In the genomic region with DNA sequence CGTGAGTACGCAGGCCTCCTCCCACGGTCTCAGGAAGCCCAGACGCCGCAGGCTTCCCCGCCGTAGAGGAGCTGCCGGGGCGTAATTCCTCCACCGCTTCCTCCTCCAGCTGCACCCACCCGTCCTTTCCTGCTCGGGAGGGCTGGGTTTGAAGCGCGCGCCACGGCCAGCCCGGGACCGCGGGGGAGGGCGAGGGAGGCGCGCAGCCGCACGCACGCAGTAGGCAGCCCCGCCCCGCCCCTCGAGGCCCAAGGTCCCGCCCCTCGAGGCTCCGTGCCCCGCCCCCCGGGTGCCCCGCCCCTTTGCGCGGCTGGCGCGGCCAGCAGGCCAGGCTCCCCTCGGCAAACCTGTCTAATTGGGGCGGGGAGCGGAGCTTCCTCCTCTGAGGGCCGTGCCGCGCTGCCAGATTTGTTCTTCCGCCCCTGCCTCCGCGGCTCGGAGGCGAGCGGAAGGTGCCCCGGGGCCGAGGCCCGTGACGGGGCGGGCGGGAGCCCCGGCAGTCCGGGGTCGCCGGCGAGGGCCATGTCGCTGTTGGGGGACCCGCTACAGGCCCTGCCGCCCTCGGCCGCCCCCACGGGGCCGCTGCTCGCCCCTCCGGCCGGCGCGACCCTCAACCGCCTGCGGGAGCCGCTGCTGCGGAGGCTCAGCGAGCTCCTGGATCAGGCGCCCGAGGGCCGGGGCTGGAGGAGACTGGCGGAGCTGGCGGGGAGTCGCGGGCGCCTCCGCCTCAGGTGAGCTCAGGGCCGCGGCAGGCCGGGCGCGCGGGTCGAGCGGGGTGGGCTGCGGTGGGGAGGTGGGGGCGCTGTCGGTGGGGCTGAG, we compare ENCODE assay signal across 1 cellular context.
A peak's percentile ranks its signal among the peaks of the same experiment; 100 is the strongest.
TF ChIP-seq lines count a peak whose summit lies in the region.

A gene with protein sequence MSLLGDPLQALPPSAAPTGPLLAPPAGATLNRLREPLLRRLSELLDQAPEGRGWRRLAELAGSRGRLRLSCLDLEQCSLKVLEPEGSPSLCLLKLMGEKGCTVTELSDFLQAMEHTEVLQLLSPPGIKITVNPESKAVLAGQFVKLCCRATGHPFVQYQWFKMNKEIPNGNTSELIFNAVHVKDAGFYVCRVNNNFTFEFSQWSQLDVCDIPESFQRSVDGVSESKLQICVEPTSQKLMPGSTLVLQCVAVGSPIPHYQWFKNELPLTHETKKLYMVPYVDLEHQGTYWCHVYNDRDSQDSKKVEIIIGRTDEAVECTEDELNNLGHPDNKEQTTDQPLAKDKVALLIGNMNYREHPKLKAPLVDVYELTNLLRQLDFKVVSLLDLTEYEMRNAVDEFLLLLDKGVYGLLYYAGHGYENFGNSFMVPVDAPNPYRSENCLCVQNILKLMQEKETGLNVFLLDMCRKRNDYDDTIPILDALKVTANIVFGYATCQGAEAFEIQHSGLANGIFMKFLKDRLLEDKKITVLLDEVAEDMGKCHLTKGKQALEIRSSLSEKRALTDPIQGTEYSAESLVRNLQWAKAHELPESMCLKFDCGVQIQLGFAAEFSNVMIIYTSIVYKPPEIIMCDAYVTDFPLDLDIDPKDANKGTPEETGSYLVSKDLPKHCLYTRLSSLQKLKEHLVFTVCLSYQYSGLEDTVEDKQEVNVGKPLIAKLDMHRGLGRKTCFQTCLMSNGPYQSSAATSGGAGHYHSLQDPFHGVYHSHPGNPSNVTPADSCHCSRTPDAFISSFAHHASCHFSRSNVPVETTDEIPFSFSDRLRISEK (plus strand): TSS at position 344 of the 819 bp plus-strand sequence. CDS start 179 bp downstream, at position 523.

TF ChIP-seq in HepG2, 621 proteins besides CTCF, POLR2A, EP300 and RAD21 (continued from another document and continues in another):
- TF ChIP-seq HES4 (CRISPR knock-in tag; IDR thresholded peaks at IDR 0.05; ENCODE audit: borderline replicate concordance) (peak; percentile 79), RXRA (CRISPR knock-in tag; IDR thresholded peaks at IDR 0.05) (peak; percentile 25; the same call in 1 of the 2 replicates), ZNF547 (CRISPR knock-in tag; IDR thresholded peaks at IDR 0.05) (peak; percentile 16; the same call in 1 of the 2 replicates), ZNF446 (CRISPR knock-in tag; IDR thresholded peaks at IDR 0.05) (peak; percentile 76; the same call in 1 of the 2 replicates), NFIC (IDR thresholded peaks at IDR 0.05; ENCODE audit: low read length) (no peak), HMG20A (CRISPR knock-in tag; IDR thresholded peaks at IDR 0.05; ENCODE audit: borderline replicate concordance) (0 out of 2 replicates have a peak, but pooled peaks have one; percentile 10), MYC (CRISPR knock-in tag; IDR thresholded peaks at IDR 0.05; ENCODE audit: borderline replicate concordance) (peak; percentile 24; the same call in 1 of the 2 replicates), HDAC2 (CRISPR knock-in tag; IDR thresholded peaks at IDR 0.05) (peak; percentile 52; the same call in 1 of the 2 replicates), HOXA3 (CRISPR knock-in tag; IDR thresholded peaks at IDR 0.05) (peak; percentile 47; the same call in 1 of the 2 replicates), LCORL (IDR thresholded peaks at IDR 0.05) (no peak), LCORL (CRISPR knock-in tag; IDR thresholded peaks at IDR 0.05) (peak; percentile 25; the same call in 1 of the 2 replicates), ZNF331 (CRISPR knock-in tag; IDR thresholded peaks at IDR 0.05) (0 out of 2 replicates have a peak, but pooled peaks have one; percentile 10), ZSCAN9 (CRISPR knock-in tag; IDR thresholded peaks at IDR 0.05; ENCODE audit: borderline replicate concordance) (0 out of 2 replicates have a peak, but pooled peaks have one; percentile 49), ETV5 (CRISPR knock-in tag; IDR thresholded peaks at IDR 0.05; ENCODE audit: borderline replicate concordance) (peak; percentile 53; the same call in 1 of the 2 replicates), MED1 (CRISPR knock-in tag; IDR thresholded peaks at IDR 0.05) (peak; percentile 41; the same call in 1 of the 2 replicates), SOX6 (IDR thresholded peaks at IDR 0.05) (no peak), SOX6 (CRISPR knock-in tag; IDR thresholded peaks at IDR 0.05) (peak; percentile 30; the same call in 1 of the 2 replicates)
- TF ChIP-seq, protein P1, sequence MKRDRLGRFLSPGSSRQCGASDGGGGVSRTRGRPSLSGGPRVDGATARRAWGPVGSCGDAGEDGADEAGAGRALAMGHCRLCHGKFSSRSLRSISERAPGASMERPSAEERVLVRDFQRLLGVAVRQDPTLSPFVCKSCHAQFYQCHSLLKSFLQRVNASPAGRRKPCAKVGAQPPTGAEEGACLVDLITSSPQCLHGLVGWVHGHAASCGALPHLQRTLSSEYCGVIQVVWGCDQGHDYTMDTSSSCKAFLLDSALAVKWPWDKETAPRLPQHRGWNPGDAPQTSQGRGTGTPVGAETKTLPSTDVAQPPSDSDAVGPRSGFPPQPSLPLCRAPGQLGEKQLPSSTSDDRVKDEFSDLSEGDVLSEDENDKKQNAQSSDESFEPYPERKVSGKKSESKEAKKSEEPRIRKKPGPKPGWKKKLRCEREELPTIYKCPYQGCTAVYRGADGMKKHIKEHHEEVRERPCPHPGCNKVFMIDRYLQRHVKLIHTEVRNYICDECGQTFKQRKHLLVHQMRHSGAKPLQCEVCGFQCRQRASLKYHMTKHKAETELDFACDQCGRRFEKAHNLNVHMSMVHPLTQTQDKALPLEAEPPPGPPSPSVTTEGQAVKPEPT (CRISPR knock-in tag; IDR thresholded peaks at IDR 0.05; ENCODE audit: low read depth) = no peak
- TF ChIP-seq, protein P2, sequence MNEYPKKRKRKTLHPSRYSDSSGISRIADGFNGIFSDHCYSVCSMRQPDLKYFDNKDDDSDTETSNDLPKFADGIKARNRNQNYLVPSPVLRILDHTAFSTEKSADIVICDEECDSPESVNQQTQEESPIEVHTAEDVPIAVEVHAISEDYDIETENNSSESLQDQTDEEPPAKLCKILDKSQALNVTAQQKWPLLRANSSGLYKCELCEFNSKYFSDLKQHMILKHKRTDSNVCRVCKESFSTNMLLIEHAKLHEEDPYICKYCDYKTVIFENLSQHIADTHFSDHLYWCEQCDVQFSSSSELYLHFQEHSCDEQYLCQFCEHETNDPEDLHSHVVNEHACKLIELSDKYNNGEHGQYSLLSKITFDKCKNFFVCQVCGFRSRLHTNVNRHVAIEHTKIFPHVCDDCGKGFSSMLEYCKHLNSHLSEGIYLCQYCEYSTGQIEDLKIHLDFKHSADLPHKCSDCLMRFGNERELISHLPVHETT (CRISPR knock-in tag; conservative IDR thresholded peaks at IDR 0.05) = no peak; the same call in 1 of the 2 replicates
- TF ChIP-seq, protein P3, sequence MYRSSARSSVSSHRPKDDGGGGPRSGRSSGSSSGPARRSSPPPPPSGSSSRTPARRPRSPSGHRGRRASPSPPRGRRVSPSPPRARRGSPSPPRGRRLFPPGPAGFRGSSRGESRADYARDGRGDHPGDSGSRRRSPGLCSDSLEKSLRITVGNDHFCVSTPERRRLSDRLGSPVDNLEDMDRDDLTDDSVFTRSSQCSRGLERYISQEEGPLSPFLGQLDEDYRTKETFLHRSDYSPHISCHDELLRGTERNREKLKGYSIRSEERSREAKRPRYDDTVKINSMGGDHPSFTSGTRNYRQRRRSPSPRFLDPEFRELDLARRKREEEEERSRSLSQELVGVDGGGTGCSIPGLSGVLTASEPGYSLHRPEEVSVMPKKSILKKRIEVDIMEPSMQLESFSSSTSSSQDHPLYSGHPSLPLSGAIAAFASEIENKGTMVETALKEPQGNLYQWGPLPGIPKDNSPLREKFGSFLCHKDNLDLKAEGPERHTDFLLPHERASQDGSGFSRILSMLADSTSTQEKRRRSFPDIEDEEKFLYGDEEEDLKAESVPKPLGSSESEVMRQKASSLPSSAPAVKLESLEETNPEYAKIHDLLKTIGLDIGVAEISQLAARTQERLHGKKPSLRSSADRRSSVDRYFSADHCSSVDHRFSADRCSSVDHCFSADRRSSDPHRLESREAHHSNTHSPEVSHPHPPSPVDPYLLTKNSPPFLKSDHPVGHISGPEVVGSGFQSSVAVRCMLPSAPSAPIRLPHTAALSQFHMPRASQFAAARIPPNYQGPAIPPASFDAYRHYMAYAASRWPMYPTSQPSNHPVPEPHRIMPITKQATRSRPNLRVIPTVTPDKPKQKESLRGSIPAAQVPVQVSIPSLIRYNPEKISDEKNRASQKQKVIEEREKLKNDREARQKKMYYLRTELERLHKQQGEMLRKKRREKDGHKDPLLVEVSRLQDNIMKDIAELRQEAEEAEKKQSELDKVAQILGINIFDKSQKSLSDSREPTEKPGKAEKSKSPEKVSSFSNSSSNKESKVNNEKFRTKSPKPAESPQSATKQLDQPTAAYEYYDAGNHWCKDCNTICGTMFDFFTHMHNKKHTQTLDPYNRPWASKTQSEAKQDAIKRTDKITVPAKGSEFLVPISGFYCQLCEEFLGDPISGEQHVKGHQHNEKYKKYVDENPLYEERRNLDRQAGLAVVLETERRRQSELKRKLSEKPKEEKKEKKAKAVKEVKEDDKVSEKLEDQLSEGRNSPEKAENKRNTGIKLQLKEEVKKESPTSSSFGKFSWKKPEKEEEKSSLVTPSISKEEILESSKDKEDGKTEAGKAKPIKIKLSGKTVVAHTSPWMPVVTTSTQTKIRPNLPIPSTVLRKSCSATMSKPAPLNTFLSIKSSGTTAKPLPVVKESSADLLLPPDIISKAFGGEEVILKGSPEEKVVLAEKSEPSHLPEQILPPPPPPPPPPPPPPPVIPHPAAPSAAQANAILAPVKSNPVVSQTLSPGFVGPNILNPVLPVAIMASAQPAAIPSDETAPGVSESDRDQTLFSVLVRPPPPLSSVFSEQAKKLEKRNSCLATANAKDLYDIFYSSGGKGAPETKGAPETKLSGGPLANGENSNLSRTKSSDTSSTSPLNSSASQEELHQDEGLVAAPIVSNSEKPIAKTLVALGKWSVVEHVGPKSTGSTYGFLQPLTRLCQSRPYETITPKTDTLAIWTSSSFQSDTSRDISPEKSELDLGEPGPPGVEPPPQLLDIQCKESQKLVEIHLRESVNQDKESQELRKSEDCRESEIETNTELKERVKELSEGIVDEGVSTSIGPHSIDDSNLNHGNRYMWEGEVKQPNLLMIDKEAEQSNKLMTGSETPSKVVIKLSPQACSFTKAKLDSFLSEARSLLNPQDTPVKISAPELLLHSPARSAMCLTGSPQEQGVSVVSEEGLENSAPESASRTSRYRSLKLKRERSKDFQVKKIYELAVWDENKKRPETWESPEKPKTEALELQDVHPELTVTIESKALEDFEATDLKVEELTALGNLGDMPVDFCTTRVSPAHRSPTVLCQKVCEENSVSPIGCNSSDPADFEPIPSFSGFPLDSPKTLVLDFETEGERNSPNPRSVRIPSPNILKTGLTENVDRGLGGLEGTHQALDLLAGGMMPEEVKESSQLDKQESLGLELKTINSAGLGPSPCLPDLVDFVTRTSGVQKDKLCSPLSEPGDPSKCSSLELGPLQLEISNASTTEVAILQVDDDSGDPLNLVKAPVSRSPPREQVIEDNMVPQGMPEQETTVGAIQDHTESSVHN (CRISPR knock-in tag; IDR thresholded peaks at IDR 0.05) = no peak
- TF ChIP-seq, protein P4, sequence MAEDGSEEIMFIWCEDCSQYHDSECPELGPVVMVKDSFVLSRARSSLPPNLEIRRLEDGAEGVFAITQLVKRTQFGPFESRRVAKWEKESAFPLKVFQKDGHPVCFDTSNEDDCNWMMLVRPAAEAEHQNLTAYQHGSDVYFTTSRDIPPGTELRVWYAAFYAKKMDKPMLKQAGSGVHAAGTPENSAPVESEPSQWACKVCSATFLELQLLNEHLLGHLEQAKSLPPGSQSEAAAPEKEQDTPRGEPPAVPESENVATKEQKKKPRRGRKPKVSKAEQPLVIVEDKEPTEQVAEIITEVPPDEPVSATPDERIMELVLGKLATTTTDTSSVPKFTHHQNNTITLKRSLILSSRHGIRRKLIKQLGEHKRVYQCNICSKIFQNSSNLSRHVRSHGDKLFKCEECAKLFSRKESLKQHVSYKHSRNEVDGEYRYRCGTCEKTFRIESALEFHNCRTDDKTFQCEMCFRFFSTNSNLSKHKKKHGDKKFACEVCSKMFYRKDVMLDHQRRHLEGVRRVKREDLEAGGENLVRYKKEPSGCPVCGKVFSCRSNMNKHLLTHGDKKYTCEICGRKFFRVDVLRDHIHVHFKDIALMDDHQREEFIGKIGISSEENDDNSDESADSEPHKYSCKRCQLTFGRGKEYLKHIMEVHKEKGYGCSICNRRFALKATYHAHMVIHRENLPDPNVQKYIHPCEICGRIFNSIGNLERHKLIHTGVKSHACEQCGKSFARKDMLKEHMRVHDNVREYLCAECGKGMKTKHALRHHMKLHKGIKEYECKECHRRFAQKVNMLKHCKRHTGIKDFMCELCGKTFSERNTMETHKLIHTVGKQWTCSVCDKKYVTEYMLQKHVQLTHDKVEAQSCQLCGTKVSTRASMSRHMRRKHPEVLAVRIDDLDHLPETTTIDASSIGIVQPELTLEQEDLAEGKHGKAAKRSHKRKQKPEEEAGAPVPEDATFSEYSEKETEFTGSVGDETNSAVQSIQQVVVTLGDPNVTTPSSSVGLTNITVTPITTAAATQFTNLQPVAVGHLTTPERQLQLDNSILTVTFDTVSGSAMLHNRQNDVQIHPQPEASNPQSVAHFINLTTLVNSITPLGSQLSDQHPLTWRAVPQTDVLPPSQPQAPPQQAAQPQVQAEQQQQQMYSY (CRISPR knock-in tag; IDR thresholded peaks at IDR 0.05) = peak; percentile 52; the same call in 1 of the 2 replicates
- TF ChIP-seq, protein P5, sequence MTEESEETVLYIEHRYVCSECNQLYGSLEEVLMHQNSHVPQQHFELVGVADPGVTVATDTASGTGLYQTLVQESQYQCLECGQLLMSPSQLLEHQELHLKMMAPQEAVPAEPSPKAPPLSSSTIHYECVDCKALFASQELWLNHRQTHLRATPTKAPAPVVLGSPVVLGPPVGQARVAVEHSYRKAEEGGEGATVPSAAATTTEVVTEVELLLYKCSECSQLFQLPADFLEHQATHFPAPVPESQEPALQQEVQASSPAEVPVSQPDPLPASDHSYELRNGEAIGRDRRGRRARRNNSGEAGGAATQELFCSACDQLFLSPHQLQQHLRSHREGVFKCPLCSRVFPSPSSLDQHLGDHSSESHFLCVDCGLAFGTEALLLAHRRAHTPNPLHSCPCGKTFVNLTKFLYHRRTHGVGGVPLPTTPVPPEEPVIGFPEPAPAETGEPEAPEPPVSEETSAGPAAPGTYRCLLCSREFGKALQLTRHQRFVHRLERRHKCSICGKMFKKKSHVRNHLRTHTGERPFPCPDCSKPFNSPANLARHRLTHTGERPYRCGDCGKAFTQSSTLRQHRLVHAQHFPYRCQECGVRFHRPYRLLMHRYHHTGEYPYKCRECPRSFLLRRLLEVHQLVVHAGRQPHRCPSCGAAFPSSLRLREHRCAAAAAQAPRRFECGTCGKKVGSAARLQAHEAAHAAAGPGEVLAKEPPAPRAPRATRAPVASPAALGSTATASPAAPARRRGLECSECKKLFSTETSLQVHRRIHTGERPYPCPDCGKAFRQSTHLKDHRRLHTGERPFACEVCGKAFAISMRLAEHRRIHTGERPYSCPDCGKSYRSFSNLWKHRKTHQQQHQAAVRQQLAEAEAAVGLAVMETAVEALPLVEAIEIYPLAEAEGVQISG (CRISPR knock-in tag; IDR thresholded peaks at IDR 0.05) = peak; percentile 67
- TF ChIP-seq, protein P6, sequence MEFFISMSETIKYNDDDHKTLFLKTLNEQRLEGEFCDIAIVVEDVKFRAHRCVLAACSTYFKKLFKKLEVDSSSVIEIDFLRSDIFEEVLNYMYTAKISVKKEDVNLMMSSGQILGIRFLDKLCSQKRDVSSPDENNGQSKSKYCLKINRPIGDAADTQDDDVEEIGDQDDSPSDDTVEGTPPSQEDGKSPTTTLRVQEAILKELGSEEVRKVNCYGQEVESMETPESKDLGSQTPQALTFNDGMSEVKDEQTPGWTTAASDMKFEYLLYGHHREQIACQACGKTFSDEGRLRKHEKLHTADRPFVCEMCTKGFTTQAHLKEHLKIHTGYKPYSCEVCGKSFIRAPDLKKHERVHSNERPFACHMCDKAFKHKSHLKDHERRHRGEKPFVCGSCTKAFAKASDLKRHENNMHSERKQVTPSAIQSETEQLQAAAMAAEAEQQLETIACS (CRISPR knock-in tag; IDR thresholded peaks at IDR 0.05) = peak; percentile 86
